20 cellular contexts compared by ENCODE assay signal in genomic region chr20:57180954-57181353, GRCh38.
A peak's percentile ranks its signal among the peaks of the same experiment; 100 is the strongest.
DNase-seq lines count a peak whose midpoint lies in the region; TF ChIP-seq lines count a peak whose summit lies in the region.
"Had no signal": no experiment of that assay in that cellular context is flagged by ENCODE, and none has a peak within 500 bp of the region (broad histone marks: within the 10 kb centered on the region; RNA-seq: fewer than 3 reads in every experiment).

No MANE protein-coding gene starts in this region.

- H3K36me3 Mint-ChIP-seq in H9 (ENCODE audit: insufficient read depth in 1 of 3, low read depth in 3 of 3) = peaks cover 2 to 8% (median 7%) of the 10 kb centered on the region in 3 experiments; a peak in 4 of 7 replicates
- H3K36me3 Mint-ChIP-seq in activated T-cell treated with anti-CD3 and anti-CD28 coated beads, Interleukin-2, amount 50 U/mL, for 24 hours (ENCODE audit: low read depth) = no peaks in the 10 kb centered on the region
- H3K36me3 Mint-ChIP-seq: CD4-positive, CD25-positive, alpha-beta regulatory T cell; T-cell had no signal

- peaks cover 2% of the 10 kb centered on the region; the same call in 1 of the 2 replicates for H3K27me3 Mint-ChIP-seq in H9 (ENCODE audit: low read depth)
- H3K27me3 Mint-ChIP-seq in activated T-cell treated with anti-CD3 and anti-CD28 coated beads, Interleukin-2, amount 50 U/mL, for 24 hours = peaks cover 31% of the 10 kb centered on the region
- H3K27me3 Mint-ChIP-seq: CD4-positive, CD25-positive, alpha-beta regulatory T cell had no signal

- no peak overlapping the region for H2BK20ac ChIP-seq in H9 (ENCODE audit: low read depth, low read length, poor library complexity, severe bottlenecking)

- no peak overlapping the region for H3K4me3 ChIP-seq in BLaER1 treated with 17β-estradiol and CSF1 and Interleukin-3, amounts not matched to agents 10 nM and 100 nM
- H3K4me3 ChIP-seq in WERI-Rb-1 (ENCODE audit: low read depth, low read length) = no peak overlapping the region

- peak overlapping the region in 9 of 11 experiments; percentile 27 to 88 (median 81); a peak in 15 of 22 replicates for H3K4me2 ChIP-seq in BLaER1 treated with 17β-estradiol and CSF1 and Interleukin-3, amounts not matched to agents 10 nM and 100 nM
- H3K4me2 ChIP-seq in H9 (ENCODE audit: insufficient read depth, insufficient read length, low read length) = no peak overlapping the region
- H3K4me2 ChIP-seq: SK-N-SH had no signal

- peak; percentile 60 for DNase-seq in H9
- DNase-seq in WERI-Rb-1 = peak; percentile 23
- peak; percentile 55 for DNase-seq in iPS-NIHi11 (ENCODE audit: low spot score)
- DNase-seq in activated naive CD4-positive, alpha-beta T cell (lab: John Stamatoyannopoulos, UW) = no peak
- DNase-seq in activated T-cell treated with anti-CD3 and anti-CD28 coated beads, Interleukin-2, amount 50 U/mL, for 24 hours = no peak
- no peak for DNase-seq in SHP77 treated with DMSO at 0.1 percent for 48 hours (lab: John Stamatoyannopoulos, UW)
- no peak for DNase-seq in occipital lobe (lab: John Stamatoyannopoulos, UW)
- DNase-seq: ACHN; AML-193; CD4-positive, CD25-positive, alpha-beta regulatory T cell; GOT3; MM.1S; NCI-H1105 treated with DMSO at 0.1 percent for 48 hours; NCI-H187; NCI-H345; NCI-H69; PC-3; SK-N-SH; T-cell had no signal

- H3K9ac ChIP-seq in BLaER1 treated with 17β-estradiol and CSF1 and Interleukin-3, amounts not matched to agents 10 nM and 100 nM = no peak overlapping the region; a peak in 1 of 22 replicates
- no peak overlapping the region for H3K9ac ChIP-seq in H9 (ENCODE audit: extremely low read depth, insufficient read length, low read length)
- H3K9ac ChIP-seq: SK-N-SH had no signal

- no peak overlapping the region for H4K91ac ChIP-seq in H9 (ENCODE audit: insufficient read length, low read depth, low read length)

- H3K9me3 Mint-ChIP-seq in H9 = no peaks in the 10 kb centered on the region
- no peaks in the 10 kb centered on the region for H3K9me3 Mint-ChIP-seq in activated T-cell treated with anti-CD3 and anti-CD28 coated beads, Interleukin-2, amount 50 U/mL, for 24 hours
- H3K9me3 Mint-ChIP-seq: T-cell had no signal

- H2BK5ac ChIP-seq in H9 (ENCODE audit: insufficient read length, low read length) = no peak overlapping the region

- no peak overlapping the region for H3K56ac ChIP-seq in H9 (ENCODE audit: insufficient read length, low read depth, low read length)

- H2BK15ac ChIP-seq in H9 (ENCODE audit: low read depth, low read length) = no peak overlapping the region

- no peak overlapping the region for H3K18ac ChIP-seq in H9 (ENCODE audit: insufficient read length, low read depth, low read length)

- WGBS in H9 (ENCODE audit: extremely low coverage, insufficient read length, low lambda C conversion rate) = no CpG with 5 or more reads among the region's 5 CpGs

- no peak overlapping the region for H2AFZ ChIP-seq in H9 (ENCODE audit: low read length)

- peak overlapping the region in 4 of 11 experiments; percentile 81 to 90 (median 87); a peak in 7 of 22 replicates for H3K27ac ChIP-seq in BLaER1 treated with 17β-estradiol and CSF1 and Interleukin-3, amounts not matched to agents 10 nM and 100 nM
- H3K27ac ChIP-seq in H9 (ENCODE audit: insufficient read length, low read depth, low read length) = no peak overlapping the region
- H3K27ac ChIP-seq in WERI-Rb-1 = no peak overlapping the region

- no peak overlapping the region for H3T11ph ChIP-seq in H9 (ENCODE audit: low read length)

- H3K4me1 ChIP-seq in BLaER1 treated with 17β-estradiol and CSF1 and Interleukin-3, amounts not matched to agents 10 nM and 100 nM = peaks cover 35 to 50% (median 38%) of the 10 kb centered on the region in 10 experiments
- H3K4me1 ChIP-seq in H9 (ENCODE audit: insufficient read depth, low read length) = no peaks in the 10 kb centered on the region; the same call in 1 of the 2 replicates

- H2BK120ac ChIP-seq in H9 (ENCODE audit: low read depth, low read length, poor library complexity, severe bottlenecking) = no peak overlapping the region

- no peak overlapping the region for H4K8ac ChIP-seq in H9 (replicated peaks; ENCODE audit: insufficient read length, low read depth, low read length)

- H3K14ac ChIP-seq in H9 (ENCODE audit: insufficient read depth, low read length) = no peak overlapping the region

- no peak overlapping the region for H3K23ac ChIP-seq in H9 (ENCODE audit: insufficient read length, low read depth, low read length)

- H3K36me3 ChIP-seq in BLaER1 treated with 17β-estradiol and CSF1 and Interleukin-3, amounts not matched to agents 10 nM and 100 nM = no peaks in the 10 kb centered on the region
- H3K36me3 ChIP-seq in WERI-Rb-1 = no peaks in the 10 kb centered on the region

- peaks cover 42 to 53% of the 10 kb centered on the region in 2 experiments for H3K4me1 Mint-ChIP-seq in H9
- H3K4me1 Mint-ChIP-seq in activated T-cell treated with anti-CD3 and anti-CD28 coated beads, Interleukin-2, amount 50 U/mL, for 24 hours (ENCODE audit: low read depth) = no peaks in the 10 kb centered on the region
- H3K4me1 Mint-ChIP-seq: CD4-positive, CD25-positive, alpha-beta regulatory T cell; T-cell had no signal

- TF ChIP-seq CTCF in H9 (conservative IDR thresholded peaks at IDR 0.05) (peak; percentile 36; the same call in 2 of the 3 replicates), WERI-Rb-1 (IDR thresholded peaks at IDR 0.05; ENCODE audit: low read depth, low read length) (0 out of 2 replicates have a peak, but pooled peaks have one; percentile 10)

- H3K79me1 ChIP-seq in H9 (ENCODE audit: insufficient read depth, low read depth, low read length, poor library complexity, severe bottlenecking) = no peaks in the 10 kb centered on the region

- H3K9me3 ChIP-seq in BLaER1 treated with 17β-estradiol and CSF1 and Interleukin-3, amounts not matched to agents 10 nM and 100 nM (replicated peaks in 1 of 11) = no peaks in the 10 kb centered on the region
- H3K9me3 ChIP-seq in H9 (ENCODE audit: control insufficient read depth, low read depth, low read length) (no peaks in the 10 kb centered on the region), WERI-Rb-1 (ENCODE audit: severe bottlenecking) (no peaks in the 10 kb centered on the region)
- H3K9me3 ChIP-seq: SK-N-SH had no signal

- no peak overlapping the region for H2BK12ac ChIP-seq in H9 (ENCODE audit: insufficient read length, low read depth, low read length)

- H2AK5ac ChIP-seq in H9 (ENCODE audit: insufficient read length, low read length) = no peak overlapping the region

- no peak overlapping the region for H3K4me3 Mint-ChIP-seq in H9
- H3K4me3 Mint-ChIP-seq in activated T-cell treated with anti-CD3 and anti-CD28 coated beads, Interleukin-2, amount 50 U/mL, for 24 hours = no peak overlapping the region
- H3K4me3 Mint-ChIP-seq: CD4-positive, CD25-positive, alpha-beta regulatory T cell; T-cell had no signal

- no peaks in the 10 kb centered on the region for H3K79me2 ChIP-seq in H9 (ENCODE audit: insufficient read depth, low read length)

- H3K23me2 ChIP-seq in H9 (ENCODE audit: insufficient read length, low read depth, low read length, poor library complexity, severe bottlenecking) = no peaks in the 10 kb centered on the region

- no peaks in the 10 kb centered on the region for H3K27me3 ChIP-seq in BLaER1 treated with 17β-estradiol and CSF1 and Interleukin-3, amounts not matched to agents 10 nM and 100 nM
- H3K27me3 ChIP-seq in H9 (ENCODE audit: insufficient read depth, low read length) = no peaks in the 10 kb centered on the region
- H3K27me3 ChIP-seq in WERI-Rb-1 (ENCODE audit: insufficient read depth, low read depth, severe bottlenecking) = peaks cover 19% of the 10 kb centered on the region

- 0 out of 22 replicates have a peak, but pooled peaks cover 0 to 5% (median 0%) of the 10 kb centered on the region in 11 experiments for H4K20me1 ChIP-seq in BLaER1 treated with 17β-estradiol and CSF1 and Interleukin-3, amounts not matched to agents 10 nM and 100 nM
- no peaks in the 10 kb centered on the region for H4K20me1 ChIP-seq in H9 (ENCODE audit: control insufficient read depth, insufficient read depth, insufficient read length)

- no peak overlapping the region for H3K27ac Mint-ChIP-seq in H9
- no peak overlapping the region for H3K27ac Mint-ChIP-seq in activated T-cell treated with anti-CD3 and anti-CD28 coated beads, Interleukin-2, amount 50 U/mL, for 24 hours
- H3K27ac Mint-ChIP-seq: CD4-positive, CD25-positive, alpha-beta regulatory T cell; T-cell had no signal

- H4K5ac ChIP-seq in H9 (ENCODE audit: insufficient read length, low read depth, low read length) = no peak overlapping the region

- no peak overlapping the region for H3K4ac ChIP-seq in H9 (ENCODE audit: low read depth, low read length)

Comparison
In these comparisons a context has a peak if more than half of its experiments do, and no peak if none do; other contexts are left out.
1. DNase-seq: peak in H9 (single experiment), WERI-Rb-1 (single experiment) and iPS-NIHi11 (single experiment); none in activated naive CD4-positive, alpha-beta T cell (0 of 4), activated T-cell treated with anti-CD3 and anti-CD28 coated beads, Interleukin-2, amount 50 U/mL, for 24 hours (single experiment), SHP77 treated with DMSO at 0.1 percent for 48 hours (single experiment) and occipital lobe (single experiment).